Comparison of ENCODE assay signal across 26 cellular contexts in the genomic region with DNA sequence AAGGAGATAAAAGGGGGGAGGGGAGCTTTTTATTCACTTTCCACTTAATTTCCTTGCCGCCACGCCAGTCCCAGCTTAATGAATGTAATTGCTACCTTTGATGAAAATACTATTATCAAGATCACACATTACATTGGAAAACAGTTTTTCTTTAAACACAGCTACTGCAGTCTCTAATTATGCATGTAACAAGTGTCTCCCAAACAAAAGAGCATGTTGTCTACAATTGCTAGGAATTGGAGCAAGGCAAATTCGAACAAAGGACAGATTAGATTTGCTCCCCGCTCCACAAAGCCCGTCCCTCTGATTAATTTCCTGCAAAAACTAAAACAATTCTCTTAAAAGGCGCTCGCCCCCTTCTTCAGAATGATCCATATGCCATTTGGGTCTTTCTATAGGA.
DNase-seq lines count a peak whose midpoint lies in the region; ATAC-seq and TF ChIP-seq lines count a peak whose summit lies in the region.
"Had no signal": no experiment of that assay in that cellular context is flagged by ENCODE, and none has a peak within 500 bp of the region (broad histone marks: within the 10 kb centered on the region; RNA-seq: fewer than 3 reads in every experiment).

No MANE protein-coding gene starts in this region.

- no peak for TF ChIP-seq POLR2A in uterus (IDR thresholded peaks at IDR 0.05)

- H2AFZ ChIP-seq in GM23338 (peak overlapping the region; percentile 72; the same call in 1 of the 2 replicates), neuron (ENCODE audit: low read depth, low read length) (no peak overlapping the region)

- no peaks in the 10 kb centered on the region for H3F3A ChIP-seq in GM23338 (replicated peaks; ENCODE audit: low read depth)

- peaks cover 11% of the 10 kb centered on the region; the same call in 1 of the 2 replicates for H3K9me2 ChIP-seq in GM23338 (ENCODE audit: insufficient read depth)

- CTCF ChIA-PET in activated naive CD4-positive, alpha-beta T cell treated with anti-CD3 and anti-CD28 coated beads, Interleukin-2, amount 10 ng/mL, durations not matched to agents 7 days and 5 days (lab: Charles Lee) = no interaction called here

- ATAC-seq in GM23338 = no peak
- ATAC-seq: body of pancreas; left ventricle myocardium superior; naive thymus-derived CD4-positive, alpha-beta T cell; Right ventricle myocardium inferior had no signal

- H4K20me1 ChIP-seq in GM23338 (replicated peaks; ENCODE audit: insufficient read depth) = no peaks in the 10 kb centered on the region

- H3K27ac Mint-ChIP-seq in GM23338 = no peak overlapping the region
- no peak overlapping the region for H3K27ac Mint-ChIP-seq in activated naive CD4-positive, alpha-beta T cell treated with anti-CD3 and anti-CD28 coated beads, Interleukin-2, amount 10 ng/mL, durations not matched to agents 7 days and 5 days
- H3K27ac Mint-ChIP-seq: IgD-negative memory B cell; naive thymus-derived CD4-positive, alpha-beta T cell; type B pancreatic cell had no signal

- H3K4me3 ChIP-seq in GM23338 (no peak overlapping the region), neuron (ENCODE audit: low read length) (peak overlapping the region; percentile 2), uterus (no peak overlapping the region)
- H3K4me3 ChIP-seq: body of pancreas had no signal

- no peaks in the 10 kb centered on the region for H3K9me3 ChIP-seq in neuron (ENCODE audit: low read length)
- no peaks in the 10 kb centered on the region for H3K9me3 ChIP-seq in uterus
- H3K9me3 ChIP-seq: body of pancreas, Caco-2 had no signal

- H3K4me2 ChIP-seq in GM23338 = peak overlapping the region; percentile 44; the same call in 1 of the 2 replicates

- H3K9me3 Mint-ChIP-seq in GM23338 = no peaks in the 10 kb centered on the region
- H3K9me3 Mint-ChIP-seq in activated naive CD4-positive, alpha-beta T cell treated with anti-CD3 and anti-CD28 coated beads, Interleukin-2, amount 10 ng/mL, durations not matched to agents 7 days and 5 days = no peaks in the 10 kb centered on the region

- TF ChIP-seq CTCF in GM23338 (conservative IDR thresholded peaks at IDR 0.05; ENCODE audit: low read depth in 2 of 2) (no peak), uterus (IDR thresholded peaks at IDR 0.05) (no peak)

- no peaks in the 10 kb centered on the region for H3K79me2 ChIP-seq in GM23338 (replicated peaks; ENCODE audit: insufficient read depth)

- peaks cover 9% of the 10 kb centered on the region; the same call in 2 of the 3 replicates for H3K4me1 Mint-ChIP-seq in GM23338
- H3K4me1 Mint-ChIP-seq in activated naive CD4-positive, alpha-beta T cell treated with anti-CD3 and anti-CD28 coated beads, Interleukin-2, amount 10 ng/mL, durations not matched to agents 7 days and 5 days = no peaks in the 10 kb centered on the region
- H3K4me1 Mint-ChIP-seq: IgD-negative memory B cell; naive thymus-derived CD4-positive, alpha-beta T cell had no signal

- H3K4me1 ChIP-seq in GM23338 (ENCODE audit: insufficient read depth) (peaks cover 12% of the 10 kb centered on the region), neuron (ENCODE audit: insufficient read depth, low read length) (peaks cover 24% of the 10 kb centered on the region), uterus (no peaks in the 10 kb centered on the region)
- H3K4me1 ChIP-seq: body of pancreas, Caco-2 had no signal

- peaks cover 3% of the 10 kb centered on the region for H3K27me3 Mint-ChIP-seq in GM23338 (ENCODE audit: insufficient read depth, low read depth, poor library complexity)
- H3K27me3 Mint-ChIP-seq in activated naive CD4-positive, alpha-beta T cell treated with anti-CD3 and anti-CD28 coated beads, Interleukin-2, amount 10 ng/mL, durations not matched to agents 7 days and 5 days = peaks cover 19% of the 10 kb centered on the region

- H3K4me3 Mint-ChIP-seq in GM23338 = no peak overlapping the region
- H3K4me3 Mint-ChIP-seq in activated naive CD4-positive, alpha-beta T cell treated with anti-CD3 and anti-CD28 coated beads, Interleukin-2, amount 10 ng/mL, durations not matched to agents 7 days and 5 days = no peak overlapping the region
- H3K4me3 Mint-ChIP-seq: IgD-negative memory B cell; naive thymus-derived CD4-positive, alpha-beta T cell; type B pancreatic cell had no signal

- DNase-seq in GM23338 (ENCODE audit: low spot score) (no peak), NCI-H146 treated with DMSO at 0.1 percent for 48 hours (lab: John Stamatoyannopoulos, UW; ENCODE audit: unreplicated experiment) (peak; percentile 74), caudate nucleus (lab: John Stamatoyannopoulos, UW) (no peak), uterus (no peak), cortex of kidney (lab: John Stamatoyannopoulos, UW) (no peak), NCI-H526 treated with DMSO at 0.1 percent for 48 hours (lab: John Stamatoyannopoulos, UW) (no peak)
- no peak for DNase-seq in activated naive CD4-positive, alpha-beta T cell treated with anti-CD3 and anti-CD28 coated beads, Interleukin-2, amount 10 ng/mL, durations not matched to agents 7 days and 5 days
- DNase-seq: ACHN; activated CD4-positive, alpha-beta T cell treated with anti-CD3 and anti-CD28 coated beads for 48 hours; activated T-cell treated with anti-CD3 and anti-CD28 coated beads, Interleukin-2, amount 50 U/mL, for 48 hours; body of pancreas; Caco-2; cerebellar nuclear complex; GDM1; islet precursor cell; left ventricle myocardium superior; naive thymus-derived CD4-positive, alpha-beta T cell; NCI-H1092 treated with DMSO at 0.1 percent for 48 hours; NCI-H226; small intestine; stimulated activated CD4-positive, alpha-beta T cell treated with anti-CD3 and anti-CD28 coated beads, Interleukin-2, amount 100 ng/mL, for 24 hours; WERI-Rb-1 had no signal

- intact Hi-C loops in uterus (cut with DNase I; ENCODE audit: low total_unique reads) = no loop called here

- H3K27me3 ChIP-seq in GM23338 (ENCODE audit: insufficient read depth) (no peaks in the 10 kb centered on the region), neuron (ENCODE audit: insufficient read depth, low read length) (peaks cover 9% of the 10 kb centered on the region), uterus (no peaks in the 10 kb centered on the region)
- H3K27me3 ChIP-seq: body of pancreas had no signal

- no peak overlapping the region for H3K27ac ChIP-seq in GM23338 (ENCODE audit: low read depth)
- peak overlapping the region; percentile 30 for H3K27ac ChIP-seq in caudate nucleus (ENCODE audit: low read depth, low read length)
- H3K27ac ChIP-seq in uterus = no peak overlapping the region
- H3K27ac ChIP-seq: body of pancreas, WERI-Rb-1 had no signal

- H3K36me3 ChIP-seq in GM23338 (ENCODE audit: insufficient read depth) (no peaks in the 10 kb centered on the region), neuron (ENCODE audit: insufficient read depth, low read length) (no peaks in the 10 kb centered on the region), uterus (no peaks in the 10 kb centered on the region)
- H3K36me3 ChIP-seq: WERI-Rb-1 had no signal

- no peaks in the 10 kb centered on the region for H3K36me3 Mint-ChIP-seq in GM23338 (ENCODE audit: low read depth)
- H3K36me3 Mint-ChIP-seq in activated naive CD4-positive, alpha-beta T cell treated with anti-CD3 and anti-CD28 coated beads, Interleukin-2, amount 10 ng/mL, durations not matched to agents 7 days and 5 days = no peaks in the 10 kb centered on the region
- H3K36me3 Mint-ChIP-seq: IgD-negative memory B cell; naive thymus-derived CD4-positive, alpha-beta T cell; type B pancreatic cell had no signal
